In genomic region chr17:3512512-3513171, GRCh38 we compare ENCODE assay signal across 11 cellular contexts. TPM values are rescaled to one million over a fixed set of nuclear protein-coding genes. Genes with fewer than 3 reads are reported as not detected.
DNase-seq lines count a peak whose midpoint lies in the region; ATAC-seq lines count a peak whose summit lies in the region.
"Had no signal": no experiment of that assay in that cellular context is flagged by ENCODE, and none has a peak within 500 bp of the region (broad histone marks: within the 10 kb centered on the region; RNA-seq: fewer than 3 reads in every experiment).

No MANE protein-coding gene starts in this region.

- peaks cover 7% of the 10 kb centered on the region for H3K4me1 ChIP-seq in rectal smooth muscle tissue (ENCODE audit: control insufficient read depth, insufficient read depth, low read length)

- no peaks in the 10 kb centered on the region for H3K36me3 ChIP-seq in rectal smooth muscle tissue (ENCODE audit: control insufficient read depth, insufficient read depth, low read length)

- H3K4me3 ChIP-seq in rectal smooth muscle tissue (ENCODE audit: low read length): no peak overlapping the region

- H3K9me3 Mint-ChIP-seq in activated CD4-positive, alpha-beta T cell treated with anti-CD3 and anti-CD28 coated beads, Interleukin-2, amount 10 ng/mL, durations not matched to agents 24 days and 14 days: no peaks in the 10 kb centered on the region

- intact Hi-C loops in activated CD4-positive, alpha-beta T cell treated with anti-CD3 and anti-CD28 coated beads, Interleukin-2, amount 10 ng/mL, durations not matched to agents 24 days and 14 days (cut with micrococcal nuclease): no loop called here

- H3K4me1 Mint-ChIP-seq in activated CD4-positive, alpha-beta T cell treated with anti-CD3 and anti-CD28 coated beads, Interleukin-2, amount 10 ng/mL, durations not matched to agents 24 days and 14 days: no peaks in the 10 kb centered on the region

- H3K27me3 ChIP-seq in rectal smooth muscle tissue (ENCODE audit: control insufficient read depth, insufficient read depth, low read length): no peaks in the 10 kb centered on the region

- no peak overlapping the region for H3K9ac ChIP-seq in rectal smooth muscle tissue (ENCODE audit: low read length)

- DNase-seq in G401 (ENCODE audit: low spot score) (peak; percentile 30), cerebellum (ENCODE audit: low spot score) (peak; percentile 26), inferior parietal cortex (ENCODE audit: extremely low spot score) (peak; percentile 79), NCI-H524 treated with DMSO at 0.1 percent for 48 hours (lab: John Stamatoyannopoulos, UW) (no peak), DMS53 treated with DMSO at 0.1 percent for 48 hours (lab: John Stamatoyannopoulos, UW; ENCODE audit: unreplicated experiment) (no peak)
- no peak for DNase-seq in activated CD4-positive, alpha-beta T cell treated with anti-CD3 and anti-CD28 coated beads, Interleukin-2, amount 10 ng/mL, durations not matched to agents 24 days and 14 days
- DNase-seq: activated naive CD4-positive, alpha-beta T cell treated with anti-CD3 and anti-CD28 coated beads, Interleukin-2, amount 50 U/mL, for 16 hours; KG1 had no signal

- in situ Hi-C loops in G401 (cut with HindIII; ENCODE audit: low sequenced_read_pairs): no loop called here

- no peaks in the 10 kb centered on the region for H3K27me3 Mint-ChIP-seq in activated CD4-positive, alpha-beta T cell treated with anti-CD3 and anti-CD28 coated beads, Interleukin-2, amount 10 ng/mL, durations not matched to agents 24 days and 14 days

- H3K27ac Mint-ChIP-seq in activated CD4-positive, alpha-beta T cell treated with anti-CD3 and anti-CD28 coated beads, Interleukin-2, amount 10 ng/mL, durations not matched to agents 24 days and 14 days: no peak overlapping the region
- H3K27ac Mint-ChIP-seq: stimulated activated naive CD8-positive, alpha-beta T cell treated with anti-CD3 and anti-CD28 coated beads, Interleukin-15, Interleukin-2, amounts not matched to agents 100 ng/mL and 50 ng/mL, for 24 hours had no signal

- no peaks in the 10 kb centered on the region for H3K36me3 Mint-ChIP-seq in activated CD4-positive, alpha-beta T cell treated with anti-CD3 and anti-CD28 coated beads, Interleukin-2, amount 10 ng/mL, durations not matched to agents 24 days and 14 days (ENCODE audit: low read depth)

- H3K4me3 Mint-ChIP-seq in activated CD4-positive, alpha-beta T cell treated with anti-CD3 and anti-CD28 coated beads, Interleukin-2, amount 10 ng/mL, durations not matched to agents 24 days and 14 days: no peak overlapping the region
- H3K4me3 Mint-ChIP-seq: stimulated activated naive CD8-positive, alpha-beta T cell treated with anti-CD3 and anti-CD28 coated beads, Interleukin-15, Interleukin-2, amounts not matched to agents 100 ng/mL and 50 ng/mL, for 24 hours had no signal

- H3K27ac ChIP-seq in rectal smooth muscle tissue (ENCODE audit: low read depth, low read length): peak overlapping the region; percentile 55

- no peak for ATAC-seq in GM19463 (IDR thresholded peaks at IDR 0.05; ENCODE audit: unreplicated experiment)

RNA-seq across cellular contexts. Expression of gene ASPA, which starts 36.8 kb away (rescaled TPM):
- total RNA-seq in G401 (2014; rRNA removed; shearing (Covaris generic)): not detected in 2 replicates
- total RNA-seq in cerebellum: 0.54 TPM
- not detected in 2 replicates for total RNA-seq in activated CD4-positive, alpha-beta T cell treated with anti-CD3 and anti-CD28 coated beads, Interleukin-2, amount 10 ng/mL, durations not matched to agents 24 days and 14 days

RNA-seq across cellular contexts. Expression of gene SPATA22, which starts 41.0 kb away (rescaled TPM):
- total RNA-seq in G401 (2014; rRNA removed; shearing (Covaris generic)): not detected in 2 replicates
- 0.64 TPM for total RNA-seq in cerebellum
- not detected in 2 replicates for total RNA-seq in activated CD4-positive, alpha-beta T cell treated with anti-CD3 and anti-CD28 coated beads, Interleukin-2, amount 10 ng/mL, durations not matched to agents 24 days and 14 days

RNA-seq across cellular contexts. Expression of gene TRPV3, which starts 45.0 kb away (rescaled TPM):
- total RNA-seq in G401 (2014; rRNA removed; shearing (Covaris generic)): 0.25 and 0.61 TPM in 2 replicates
- 0.36 TPM for total RNA-seq in cerebellum
- total RNA-seq in activated CD4-positive, alpha-beta T cell treated with anti-CD3 and anti-CD28 coated beads, Interleukin-2, amount 10 ng/mL, durations not matched to agents 24 days and 14 days: 0.16 and 0.31 TPM in 2 replicates

Comparison
In these comparisons a context has a peak if more than half of its experiments do, and no peak if none do; other contexts are left out.
1. DNase-seq: peak in G401 (single experiment), cerebellum (single experiment) and inferior parietal cortex (single experiment); none in NCI-H524 treated with DMSO at 0.1 percent for 48 hours (single experiment), DMS53 treated with DMSO at 0.1 percent for 48 hours (single experiment) and activated CD4-positive, alpha-beta T cell treated with anti-CD3 and anti-CD28 coated beads, Interleukin-2, amount 10 ng/mL, durations not matched to agents 24 days and 14 days (single experiment).